9 cellular contexts compared by ENCODE assay signal in genomic region chr9:34958411-34958982, GRCh38. TPM values are rescaled to one million over a fixed set of nuclear protein-coding genes. Genes with fewer than 3 reads are reported as not detected.
DNase-seq lines count a peak whose midpoint lies in the region; ATAC-seq and TF ChIP-seq lines count a peak whose summit lies in the region.
"Had no signal": no experiment of that assay in that cellular context is flagged by ENCODE, and none has a peak within 500 bp of the region (broad histone marks: within the 10 kb centered on the region; RNA-seq: fewer than 3 reads in every experiment).

No MANE protein-coding gene starts in this region.

- H3K4me3 ChIP-seq in GM23338 (peak overlapping the region; percentile 63), iPS DF 6.9 (ENCODE audit: low read length) (peak overlapping the region; percentile 84; the same call in 1 of the 2 replicates), skin epidermis (peak overlapping the region in 6 of 7 experiments; percentile 8 to 56 (median 32))

- no peaks in the 10 kb centered on the region for H3K9me2 ChIP-seq in GM23338 (ENCODE audit: insufficient read depth)

- H3K4me2 ChIP-seq in GM23338: peak overlapping the region; percentile 82

- H3K27ac Mint-ChIP-seq in GM23338: no peak overlapping the region
- H3K27ac Mint-ChIP-seq in T-cell: no peak overlapping the region

- H3K9me3 Mint-ChIP-seq in GM23338: no peaks in the 10 kb centered on the region
- H3K9me3 Mint-ChIP-seq in T-cell: no peaks in the 10 kb centered on the region

- POLR2A ChIA-PET in T-cell (lab: Charles Lee): no interaction called here

- CTCF ChIA-PET in T-cell (lab: Charles Lee): no interaction called here

- H3K4me3 Mint-ChIP-seq in GM23338 (peak overlapping the region; percentile 65), T-cell (peak overlapping the region; percentile 39 to 43 (median 39))

- H3K4me1 ChIP-seq in GM23338 (ENCODE audit: insufficient read depth): peaks cover 8% of the 10 kb centered on the region; the same call in 1 of the 2 replicates
- peaks cover 4% of the 10 kb centered on the region; the same call in 1 of the 2 replicates for H3K4me1 ChIP-seq in iPS DF 6.9 (ENCODE audit: control insufficient read depth, insufficient read depth, low read length)

- H3K4me1 Mint-ChIP-seq in GM23338 (peaks cover 19% of the 10 kb centered on the region; the same call in 2 of the 3 replicates), T-cell (peaks cover 0 to 3% (median 3%) of the 10 kb centered on the region in 3 donors)

- H2AFZ ChIP-seq in GM23338: peak overlapping the region; percentile 56; the same call in 1 of the 2 replicates

- no CpG with 5 or more reads among the region's 21 CpGs for WGBS in iPS DF 6.9 (ENCODE audit: insufficient coverage, insufficient read length)

- H4K20me1 ChIP-seq in GM23338 (replicated peaks; ENCODE audit: insufficient read depth): no peaks in the 10 kb centered on the region

- 0 out of 2 replicates have a peak, but pooled peaks cover 3% of the 10 kb centered on the region for H3F3A ChIP-seq in GM23338 (replicated peaks; ENCODE audit: low read depth)

- TF ChIP-seq CTCF in GM23338 (conservative IDR thresholded peaks at IDR 0.05; ENCODE audit: low read depth in 2 of 2): no peak

- H3K36me3 ChIP-seq in GM23338 (ENCODE audit: insufficient read depth): no peaks in the 10 kb centered on the region
- H3K36me3 ChIP-seq in iPS DF 6.9 (ENCODE audit: control insufficient read depth, insufficient read depth, low read length): no peaks in the 10 kb centered on the region

- no peak for DNase-seq in GM23338 (ENCODE audit: low spot score)
- no peak for DNase-seq in T-cell
- DNase-seq in iPS DF 6.9 (ENCODE audit: low read depth, low spot score): no peak
- no peak for DNase-seq in G401 (ENCODE audit: low spot score)
- no peak for DNase-seq in globus pallidus (ENCODE audit: low spot score)
- DNase-seq in superior temporal gyrus (ENCODE audit: extremely low spot score): no peak
- DNase-seq: stimulated activated CD8-positive, alpha-beta memory T cell treated with anti-CD3 and anti-CD28 coated beads, Interleukin-4, amount 100 ng/mL, for 48 hours had no signal

- H3K27ac ChIP-seq in GM23338 (ENCODE audit: low read depth): no peak overlapping the region
- no peak overlapping the region for H3K27ac ChIP-seq in iPS DF 6.9 (ENCODE audit: low read length)
- peak overlapping the region in 2 of 21 experiments; percentile 37 to 66 for H3K27ac ChIP-seq in skin epidermis

- ATAC-seq in GM23338 (peak; percentile 8; the same call in 2 of the 3 replicates), T-cell (replicated peaks in 1 of 4) (peak in 1 of 4 experiments; percentile 31), GM18868 (IDR thresholded peaks at IDR 0.05; ENCODE audit: unreplicated experiment) (no peak)

- H3K79me2 ChIP-seq in GM23338 (replicated peaks; ENCODE audit: insufficient read depth): no peaks in the 10 kb centered on the region

- H3K27me3 Mint-ChIP-seq in GM23338 (ENCODE audit: insufficient read depth, low read depth, poor library complexity) (peaks cover 26% of the 10 kb centered on the region), T-cell (peaks cover 49 to 63% of the 10 kb centered on the region in 2 donors)

- H3K27me3 ChIP-seq in GM23338 (ENCODE audit: insufficient read depth) (peaks cover 69% of the 10 kb centered on the region), iPS DF 6.9 (ENCODE audit: control insufficient read depth, insufficient read depth, low read length) (peaks cover 8% of the 10 kb centered on the region; the same call in 1 of the 2 replicates)

- H3K9me3 ChIP-seq in iPS DF 6.9 (ENCODE audit: control insufficient read depth, insufficient read depth, low read length): no peaks in the 10 kb centered on the region

- in situ Hi-C loops in G401 (cut with HindIII; ENCODE audit: low sequenced_read_pairs): no loop called here

- H3K36me3 Mint-ChIP-seq in GM23338 (ENCODE audit: low read depth) (no peaks in the 10 kb centered on the region), T-cell (no peaks in the 10 kb centered on the region)

TF ChIP-seq in GM23338, 12 proteins besides CTCF, POLR2A, EP300 and RAD21:
- TF ChIP-seq REST (IDR thresholded peaks at IDR 0.05; ENCODE audit: unreplicated experiment): no peak
- TF ChIP-seq NANOG (IDR thresholded peaks at IDR 0.05; ENCODE audit: borderline replicate concordance): no peak
- TF ChIP-seq EZH2phosphoT487 (IDR thresholded peaks at IDR 0.05; ENCODE audit: unreplicated experiment): no peak
- TF ChIP-seq CREB1 (CRISPR knock-in tag; IDR thresholded peaks at IDR 0.05; ENCODE audit: low read depth): no peak
- TF ChIP-seq STAT1 (IDR thresholded peaks at IDR 0.05; ENCODE audit: unreplicated experiment): no peak
TF ChIP-seq in GM23338: peak in this region for 0.

RNA-seq across cellular contexts. Expression of gene PHF24, which starts 0.4 kb away (rescaled TPM):
- 0.14 and 0.19 TPM in 2 replicates for total RNA-seq in GM23338 (2014; rRNA removed; shearing (Covaris generic))
- polyA plus RNA-seq in GM23338 (2016; fragmentation: Nextera tagmentation; extraction: Ambion mirVana): 0.03 and 0.05 TPM in 2 replicates
- not detected for total RNA-seq in T-cell
- not detected in 2 replicates for total RNA-seq in G401 (2014; rRNA removed; shearing (Covaris generic))

RNA-seq across cellular contexts. Expression of gene DNAJB5, which starts 31.0 kb away (rescaled TPM):
- 37.4 and 37.6 TPM in 2 replicates for total RNA-seq in GM23338 (2014; rRNA removed; shearing (Covaris generic))
- 20.3 and 22.6 TPM in 2 replicates for polyA plus RNA-seq in GM23338 (2016; fragmentation: Nextera tagmentation; extraction: Ambion mirVana)
- 1 to 10 TPM; 1.3 to 2.4 (median 1.7) TPM for total RNA-seq in T-cell
- total RNA-seq in G401 (2014; rRNA removed; shearing (Covaris generic)): 21.1 and 24.2 TPM in 2 replicates

Comparison
In these comparisons a context has a peak if more than half of its experiments do, and no peak if none do; other contexts are left out.
1. H3K4me3 ChIP-seq: peak in every context shown above with its lines; median percentile 84 in iPS DF 6.9; 63 in GM23338; 32 in skin epidermis.